ENCODE assay signal across 10 cellular contexts in the genomic region with DNA sequence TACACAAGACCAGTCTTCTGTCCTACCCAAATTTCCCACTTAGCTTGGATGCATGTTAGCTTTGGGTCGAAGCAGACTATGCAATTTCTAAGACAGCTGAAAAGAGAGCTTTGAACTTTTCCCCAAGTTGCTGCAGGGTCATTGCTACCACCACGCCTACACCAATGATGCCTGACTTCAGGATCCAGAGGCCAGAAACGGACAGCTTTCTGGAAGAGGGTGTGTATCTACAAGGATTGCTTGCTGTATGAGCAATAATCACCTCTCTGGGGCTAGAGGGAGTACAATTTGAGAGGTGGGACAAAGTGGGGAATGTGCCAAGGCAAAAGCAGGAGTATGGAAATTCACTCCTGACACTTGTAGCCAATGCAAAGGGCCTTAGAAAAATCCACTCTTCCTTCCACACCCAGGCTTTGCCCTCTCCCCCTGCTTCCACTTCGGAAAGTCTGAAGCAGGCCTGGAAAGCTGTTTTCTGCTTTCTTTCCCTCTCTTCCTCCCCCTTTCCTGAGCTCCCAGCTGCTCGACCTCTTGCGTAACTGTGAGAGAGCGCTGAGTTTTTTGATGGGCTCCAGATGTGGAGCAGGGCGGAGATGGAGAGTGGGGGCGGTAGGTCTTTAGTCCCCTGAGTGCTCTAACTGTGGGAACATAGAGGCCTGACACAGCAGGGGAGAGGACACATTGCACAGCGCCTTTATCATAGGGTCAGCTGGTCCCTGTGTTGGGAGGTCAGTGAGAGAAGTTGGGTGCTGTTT. TPM values are rescaled to one million over a fixed set of nuclear protein-coding genes. Genes with fewer than 3 reads are reported as not detected.
A peak's percentile ranks its signal among the peaks of the same experiment; 100 is the strongest.
DNase-seq lines count a peak whose midpoint lies in the region; ATAC-seq, FAIRE-seq and TF ChIP-seq lines count a peak whose summit lies in the region.
"Had no signal": no experiment of that assay in that cellular context is flagged by ENCODE, and none has a peak within 500 bp of the region (broad histone marks: within the 10 kb centered on the region; RNA-seq: fewer than 3 reads in every experiment).

No MANE protein-coding gene starts in this region.

- peak; percentile 87 for DNase-seq in BJ (ENCODE audit: low read depth)
- peak; percentile 21 for DNase-seq in SW480 (ENCODE audit: low spot score)
- DNase-seq in cardiac septum (ENCODE audit: low spot score): peak; percentile 81
- DNase-seq in putamen (ENCODE audit: low spot score): peak; percentile 74
- no peak for DNase-seq in frontal cortex (ENCODE audit: low spot score in 2 of 2)
- no peak for DNase-seq in GM12892 (ENCODE audit: insufficient read length)
- DNase-seq: cerebellar nuclear complex, SHP77 had no signal

- CTCF ChIA-PET in BJ (lab: Yijun Ruan, JAX): interaction anchor here (0.8 to 10.8 kb wide), 5 partner anchors 11 to 54 kb away, joined by 3 to 78 read pairs (median 56); no protein-coding TSS in a partner anchor

- POLR2A ChIA-PET in BJ (lab: Charles Lee): no interaction called here

- H3K4me3 ChIP-seq in BJ (ENCODE audit: low read depth, low read length): no peak overlapping the region

- TF ChIP-seq POLR2A in GM12892 (IDR thresholded peaks at IDR 0.05; ENCODE audit: low read depth, low read length): no peak

- FAIRE-seq in frontal cortex (lab: Jason Lieb, UNC) (no peak), GM12892 (lab: Jason Lieb, UNC) (no peak)

- H3K27me3 ChIP-seq in BJ (ENCODE audit: control insufficient read depth, insufficient read depth, low read length): no peaks in the 10 kb centered on the region

- intact Hi-C loops in cardiac septum (cut with DNase I): loop anchor here (5.0 kb wide), 2 partner anchors 52 to 187 kb away; a partner anchor contains a TSS

- no peak for TF ChIP-seq CTCF in BJ (IDR thresholded peaks at IDR 0.05; ENCODE audit: insufficient read depth, low read depth, low read length)

- H3K36me3 ChIP-seq in BJ (ENCODE audit: control insufficient read depth, insufficient read depth, low read length): peaks cover 15% of the 10 kb centered on the region

- ATAC-seq in GM19023 (IDR thresholded peaks at IDR 0.05; ENCODE audit: unreplicated experiment): no peak
- no peak for ATAC-seq in GM21723 (IDR thresholded peaks at IDR 0.05; ENCODE audit: unreplicated experiment)

RNA-seq across cellular contexts. Expression of a gene that starts 2.1 kb away (rescaled TPM):
- polyA plus RNA-seq in BJ (2011; rRNA removed): 51.1 and 74.7 TPM in 2 replicates
- 75.4 and 90.5 TPM in 2 replicates for polyA minus RNA-seq in BJ (2011; rRNA and poly(A)+ RNA removed)
- total RNA-seq in cardiac septum (155 TPM), frontal cortex (53.8 TPM)
- polyA plus RNA-seq in GM12892 (2012; ENCODE audit: missing spikeins): not detected

RNA-seq across cellular contexts. Expression of a gene that starts 33.1 kb away (rescaled TPM):
- polyA plus RNA-seq in BJ (2011; rRNA removed): 206 and 286 TPM in 2 replicates
- 106 and 126 TPM in 2 replicates for polyA minus RNA-seq in BJ (2011; rRNA and poly(A)+ RNA removed)
- total RNA-seq in cardiac septum (118 TPM), frontal cortex (71.3 TPM)
- polyA plus RNA-seq in GM12892 (2012; ENCODE audit: missing spikeins): 74.9 TPM

RNA-seq across cellular contexts. Expression of a gene that starts 39.6 kb away (rescaled TPM):
- polyA plus RNA-seq in BJ (2011; rRNA removed): 34.8 and 41.4 TPM in 2 replicates
- polyA minus RNA-seq in BJ (2011; rRNA and poly(A)+ RNA removed): 13.6 and 20.9 TPM in 2 replicates
- total RNA-seq in cardiac septum: 24.0 TPM
- total RNA-seq in frontal cortex: 69.7 TPM
- 17.1 TPM for polyA plus RNA-seq in GM12892 (2012; ENCODE audit: missing spikeins)

Comparison
In these comparisons a context has a peak if more than half of its experiments do, and no peak if none do; other contexts are left out.
1. DNase-seq: peak in BJ (single experiment), SW480 (single experiment), cardiac septum (single experiment) and putamen (single experiment); none in frontal cortex (0 of 2) and GM12892 (single experiment).